In genomic region chr6:3402310-3403243, GRCh38 we compare ENCODE assay signal across 18 cellular contexts. TPM values are rescaled to one million over a fixed set of nuclear protein-coding genes. Genes with fewer than 3 reads are reported as not detected.
DNase-seq lines count a peak whose midpoint lies in the region; ATAC-seq, FAIRE-seq and TF ChIP-seq lines count a peak whose summit lies in the region.
"Had no signal": no experiment of that assay in that cellular context is flagged by ENCODE, and none has a peak within 500 bp of the region (broad histone marks: within the 10 kb centered on the region; RNA-seq: fewer than 3 reads in every experiment).

No MANE protein-coding gene starts in this region.

- peak; percentile 60 for TF ChIP-seq CTCF in bronchial epithelial cell (IDR thresholded peaks at IDR 0.05; ENCODE audit: insufficient read depth, low read length, severe bottlenecking)

- H3K4me1 ChIP-seq in subcutaneous abdominal adipose tissue (ENCODE audit: control insufficient read depth in 5 of 5, insufficient read depth in 5 of 5, low read length in 5 of 5), result peaks cover 2 to 64% (median 59%) of the 10 kb centered on the region in 5 donors

- H3K4me3 Mint-ChIP-seq in activated T-cell treated with anti-CD3 and anti-CD28 coated beads, Interleukin-2, amount 50 U/mL, for 4 hours, result no peak overlapping the region
- H3K4me3 Mint-ChIP-seq: activated B cell treated with CpG ODN at 0.5 μM for 24 hours; activated naive CD8-positive, alpha-beta T cell treated with anti-CD3 and anti-CD28 coated beads, Interleukin-2, amount 10 ng/mL, durations not matched to agents 7 days and 5 days had no signal

- FAIRE-seq in bronchial epithelial cell (lab: Jason Lieb, UNC) (no peak), HTR-8/SVneo (lab: Jason Lieb, UNC) (no peak)
- FAIRE-seq: GM12878, urothelium cell line had no signal

- no peaks in the 10 kb centered on the region for H3K27me3 ChIP-seq in bronchial epithelial cell (ENCODE audit: control insufficient read depth, insufficient read depth, low read length)
- H3K27me3 ChIP-seq in subcutaneous abdominal adipose tissue (ENCODE audit: control insufficient read depth in 5 of 5, insufficient read depth in 4 of 5, low read length in 5 of 5), result no peaks in the 10 kb centered on the region
- H3K27me3 ChIP-seq: ovary had no signal

- H3K9ac ChIP-seq in subcutaneous abdominal adipose tissue (ENCODE audit: low read length in 5 of 5), result no peak overlapping the region

- H3K36me3 ChIP-seq in bronchial epithelial cell (ENCODE audit: control insufficient read depth, insufficient read depth, low read length), result no peaks in the 10 kb centered on the region
- peaks cover 0 to 5% (median 0%) of the 10 kb centered on the region in 5 donors for H3K36me3 ChIP-seq in subcutaneous abdominal adipose tissue (ENCODE audit: control insufficient read depth in 5 of 5, insufficient read depth in 5 of 5, low read length in 5 of 5)
- H3K36me3 ChIP-seq: ovary had no signal

- H3K4me3 ChIP-seq in bronchial epithelial cell (ENCODE audit: low read depth, low read length) (no peak overlapping the region), subcutaneous abdominal adipose tissue (ENCODE audit: low read depth in 1 of 5, low read length in 5 of 5) (no peak overlapping the region)
- H3K4me3 ChIP-seq: GM12878, lung, ovary had no signal

- H3K9me3 Mint-ChIP-seq in activated T-cell treated with anti-CD3 and anti-CD28 coated beads, Interleukin-2, amount 50 U/mL, for 4 hours, result no peaks in the 10 kb centered on the region
- H3K9me3 Mint-ChIP-seq: activated B cell treated with CpG ODN at 0.5 μM for 24 hours; activated naive CD8-positive, alpha-beta T cell treated with anti-CD3 and anti-CD28 coated beads, Interleukin-2, amount 10 ng/mL, durations not matched to agents 7 days and 5 days had no signal

- ATAC-seq in activated T-cell treated with anti-CD3 and anti-CD28 coated beads, Interleukin-2, amount 50 U/mL, for 4 hours, result no peak
- no peak for ATAC-seq in GM18867 (IDR thresholded peaks at IDR 0.05; ENCODE audit: unreplicated experiment)
- ATAC-seq: GM12878, SK-N-SH treated with all-trans-retinoic acid at 6 μM for 48 hours had no signal

- H3K27me3 Mint-ChIP-seq in activated T-cell treated with anti-CD3 and anti-CD28 coated beads, Interleukin-2, amount 50 U/mL, for 4 hours (ENCODE audit: low read depth), result peaks cover 2% of the 10 kb centered on the region

- H3K27ac ChIP-seq in subcutaneous abdominal adipose tissue (ENCODE audit: low read depth, low read length), result peak overlapping the region; percentile 71

- no peaks in the 10 kb centered on the region for H3K4me1 Mint-ChIP-seq in activated T-cell treated with anti-CD3 and anti-CD28 coated beads, Interleukin-2, amount 50 U/mL, for 4 hours (ENCODE audit: low read depth)
- H3K4me1 Mint-ChIP-seq: activated naive CD8-positive, alpha-beta T cell treated with anti-CD3 and anti-CD28 coated beads, Interleukin-2, amount 10 ng/mL, durations not matched to agents 7 days and 5 days had no signal

- peaks cover 12% of the 10 kb centered on the region for H3K36me3 Mint-ChIP-seq in activated T-cell treated with anti-CD3 and anti-CD28 coated beads, Interleukin-2, amount 50 U/mL, for 4 hours (ENCODE audit: insufficient read depth)
- H3K36me3 Mint-ChIP-seq: activated naive CD8-positive, alpha-beta T cell treated with anti-CD3 and anti-CD28 coated beads, Interleukin-2, amount 10 ng/mL, durations not matched to agents 7 days and 5 days had no signal

- H3K9me3 ChIP-seq in subcutaneous abdominal adipose tissue (ENCODE audit: control insufficient read depth in 5 of 5, low read length in 5 of 5), result no peaks in the 10 kb centered on the region
- H3K9me3 ChIP-seq: ovary had no signal

- peak; percentile 38 for DNase-seq in NCI-H69 (lab: John Stamatoyannopoulos, UW)
- peak; percentile 96 for DNase-seq in bronchial epithelial cell (ENCODE audit: low read depth)
- peak; percentile 48 for DNase-seq in medulla oblongata (ENCODE audit: extremely low spot score)
- no peak for DNase-seq in activated T-cell treated with anti-CD3 and anti-CD28 coated beads, Interleukin-2, amount 50 U/mL, for 4 hours
- DNase-seq in HTR-8/SVneo (ENCODE audit: insufficient read length, low spot score), result no peak
- no peak for DNase-seq in T1000 (lab: John Stamatoyannopoulos, UW)
- DNase-seq: activated B cell treated with CpG ODN at 0.5 μM for 24 hours; activated CD8-positive, alpha-beta memory T cell treated with anti-CD3 and anti-CD28 coated beads, Interleukin-2, amount 50 U/mL, for 4 hours; activated naive CD8-positive, alpha-beta T cell treated with anti-CD3 and anti-CD28 coated beads, Interleukin-2, amount 10 ng/mL, durations not matched to agents 7 days and 5 days; erythroblast; NCI-H2081 had no signal

RNA-seq across cellular contexts. Expression of gene SLC22A23, which starts 54.3 kb away (rescaled TPM):
- 18.7 and 20.6 TPM in 2 replicates for total RNA-seq in bronchial epithelial cell
- total RNA-seq in activated T-cell treated with anti-CD3 and anti-CD28 coated beads, Interleukin-2, amount 50 U/mL, for 4 hours, result 1 to 10 TPM in 1 of 3 donors, under 1 TPM in 2; 0.50 to 1.2 (median 0.54) TPM

Comparison
In these comparisons a context has a peak if more than half of its experiments do, and no peak if none do; other contexts are left out.
1. DNase-seq: peak in NCI-H69 (single experiment), bronchial epithelial cell (single experiment) and medulla oblongata (single experiment); none in activated T-cell treated with anti-CD3 and anti-CD28 coated beads, Interleukin-2, amount 50 U/mL, for 4 hours (single experiment), HTR-8/SVneo (single experiment) and T1000 (single experiment).